Comparison of ENCODE assay signal across 27 cellular contexts in genomic region chr7:74219416-74219815, GRCh38. TPM values are rescaled to one million over a fixed set of nuclear protein-coding genes. Genes with fewer than 3 reads are reported as not detected.
DNase-seq lines count a peak whose midpoint lies in the region; ATAC-seq, FAIRE-seq and TF ChIP-seq lines count a peak whose summit lies in the region.
"Had no signal": no experiment of that assay in that cellular context is flagged by ENCODE, and none has a peak within 500 bp of the region (broad histone marks: within the 10 kb centered on the region; RNA-seq: fewer than 3 reads in every experiment).

No MANE protein-coding gene starts in this region.

- H2AK5ac ChIP-seq in neuronal stem cell (ENCODE audit: low read depth, low read length): peak overlapping the region; percentile 75

- H3K27me3 ChIP-seq in DOHH2 (ENCODE audit: control insufficient read depth, low read length) (no peaks in the 10 kb centered on the region), HL-60 (ENCODE audit: insufficient read depth, poor library complexity, severe bottlenecking) (no peaks in the 10 kb centered on the region), GM12878 (replicated peaks in 1 of 2; ENCODE audit: control insufficient read depth in 2 of 2, insufficient read depth in 2 of 2, low read length in 1 of 2) (no peaks in the 10 kb centered on the region), neuronal stem cell (ENCODE audit: control insufficient read depth in 3 of 3, insufficient read depth in 3 of 3, low read depth in 1 of 3, low read length in 3 of 3) (no peaks in the 10 kb centered on the region)
- H3K27me3 ChIP-seq: colonic mucosa, upper lobe of right lung had no signal

- CTCF ChIA-PET in GM12878 (lab: Yijun Ruan, JAX): interaction anchor here (2.4 kb wide), 1 partner anchor 13 kb away, joined by 17 read pairs; no protein-coding TSS in a partner anchor

- SMC1A ChIA-PET in GM12878 (lab: Charles Lee; ENCODE audit: uncharacterized antibody, unreplicated experiment): interaction anchor here (1.4 kb wide), 1 partner anchor 8 kb away, joined by 7 read pairs; no protein-coding TSS in a partner anchor

- no peak overlapping the region for H2BK120ac ChIP-seq in neuronal stem cell (ENCODE audit: low read depth, low read length)

- TF ChIP-seq CTCF in DOHH2 (IDR thresholded peaks at IDR 0.05; ENCODE audit: low read depth, low read length, poor library complexity, severe bottlenecking) (no peak), HL-60 (IDR thresholded peaks at IDR 0.05; ENCODE audit: insufficient read depth, low read length) (no peak), GM12878 (IDR thresholded peaks at IDR 0.05 in 2 of 3, conservative IDR thresholded peaks at IDR 0.05 in 1 of 3; ENCODE audit: control insufficient read depth in 2 of 3, extremely low read depth in 1 of 3, insufficient read depth in 1 of 3, low read depth in 3 of 3, low read length in 3 of 3) (no peak)

- no peak for FAIRE-seq in GM12878 (lab: Jason Lieb, UNC)
- FAIRE-seq: GM18507, small intestine had no signal

- in situ Hi-C loops in GM12878 (cut with MboI): no loop called here

- no peak overlapping the region for H2BK5ac ChIP-seq in neuronal stem cell (ENCODE audit: low read length)

- DNase-seq in HL-60 (ENCODE audit: low read depth in 1 of 2, low spot score in 1 of 2): no peak
- DNase-seq in GM12878 (ENCODE audit: low read depth, low spot score): no peak
- no peak for DNase-seq in neuronal stem cell (ENCODE audit: low spot score)
- DNase-seq in activated naive CD8-positive, alpha-beta T cell treated with anti-CD3 and anti-CD28 coated beads for 36 hours: no peak
- DNase-seq in NCI-H2029 treated with DMSO at 0.1 percent for 48 hours (lab: John Stamatoyannopoulos, UW): no peak
- DNase-seq in activated CD4-positive, alpha-beta T cell treated with anti-CD3 and anti-CD28 coated beads, Interleukin-2, amount 10 ng/mL, durations not matched to agents 24 days and 14 days: no peak
- DNase-seq in HCEC 1CT: no peak
- DNase-seq: activated CD4-positive, alpha-beta T cell treated with anti-CD3 and anti-CD28 coated beads for 48 hours; activated effector memory CD4-positive, alpha-beta T cell treated with Interleukin-2 at 50 U/mL for 16 hours; activated T-cell treated with anti-CD3 and anti-CD28 coated beads, Interleukin-2, amount 50 U/mL, for 1 hour; colonic mucosa; DMS79; effector memory CD4-positive, alpha-beta T cell; hippocampal formation; NCI-H1105; NCI-H187; NCI-H524; SIG-M5; small intestine; stimulated activated naive CD8-positive, alpha-beta T cell treated with anti-CD3 and anti-CD28 coated beads, Interleukin-15, Interleukin-2, amounts not matched to agents 100 U/mL and 50 U/mL, for 24 hours; upper lobe of right lung; WERI-Rb-1 had no signal

- H4K20me1 ChIP-seq in DOHH2 (ENCODE audit: control insufficient read depth, insufficient read depth, low read depth, low read length) (no peaks in the 10 kb centered on the region), GM12878 (ENCODE audit: control insufficient read depth, insufficient read depth) (no peaks in the 10 kb centered on the region)

- no peak overlapping the region for H3K4ac ChIP-seq in neuronal stem cell (ENCODE audit: low read length)

- no peak for TF ChIP-seq RAD21 in GM12878 (IDR thresholded peaks at IDR 0.05; ENCODE audit: insufficient read depth, low read depth, low read length)

- H4K8ac ChIP-seq in neuronal stem cell (ENCODE audit: low read depth, low read length): no peak overlapping the region

- no peak overlapping the region for H3K4me3 Mint-ChIP-seq in activated naive CD8-positive, alpha-beta T cell treated with anti-CD3 and anti-CD28 coated beads for 36 hours
- no peak overlapping the region for H3K4me3 Mint-ChIP-seq in activated CD4-positive, alpha-beta T cell treated with anti-CD3 and anti-CD28 coated beads, Interleukin-2, amount 10 ng/mL, durations not matched to agents 24 days and 14 days
- H3K4me3 Mint-ChIP-seq: neural crest cell had no signal

- no peaks in the 10 kb centered on the region for H3K27me3 Mint-ChIP-seq in activated naive CD8-positive, alpha-beta T cell treated with anti-CD3 and anti-CD28 coated beads for 36 hours
- no peaks in the 10 kb centered on the region for H3K27me3 Mint-ChIP-seq in activated CD4-positive, alpha-beta T cell treated with anti-CD3 and anti-CD28 coated beads, Interleukin-2, amount 10 ng/mL, durations not matched to agents 24 days and 14 days
- H3K27me3 Mint-ChIP-seq: IgD-negative memory B cell had no signal

- H3K27ac Mint-ChIP-seq in activated naive CD8-positive, alpha-beta T cell treated with anti-CD3 and anti-CD28 coated beads for 36 hours: no peak overlapping the region
- no peak overlapping the region for H3K27ac Mint-ChIP-seq in activated CD4-positive, alpha-beta T cell treated with anti-CD3 and anti-CD28 coated beads, Interleukin-2, amount 10 ng/mL, durations not matched to agents 24 days and 14 days

- peaks cover 2% of the 10 kb centered on the region for H3K79me1 ChIP-seq in neuronal stem cell (ENCODE audit: low read depth, low read length)

- no peak overlapping the region for H2AFZ ChIP-seq in GM12878 (ENCODE audit: control insufficient read depth, low read depth, low read length)
- H2AFZ ChIP-seq in neuronal stem cell (ENCODE audit: low read length): no peak overlapping the region

- H3K14ac ChIP-seq in neuronal stem cell (ENCODE audit: low read length): peak overlapping the region; percentile 56

- 82% methylated on average over 11 of the region's 11 CpGs for WGBS in GM12878 (ENCODE audit: insufficient coverage, insufficient replicate concordance, low lambda C conversion rate, missing lambda C conversion rate)
- no CpG with 5 or more reads among the region's 11 CpGs for WGBS in neuronal stem cell (ENCODE audit: extremely low coverage in 2 of 2, insufficient read length in 2 of 2, insufficient replicate concordance in 1 of 2), 2 donors

- peak overlapping the region; percentile 43 for H3K23ac ChIP-seq in neuronal stem cell (ENCODE audit: low read depth, low read length, poor library complexity)

- no peak overlapping the region for H2BK15ac ChIP-seq in neuronal stem cell (ENCODE audit: low read length)

- no peak overlapping the region for H3K9ac ChIP-seq in GM12878 (ENCODE audit: control insufficient read depth, insufficient read depth, low read length)
- H3K9ac ChIP-seq in neuronal stem cell (ENCODE audit: low read depth, low read length, poor library complexity): no peak overlapping the region

- peak overlapping the region; percentile 35 for H3K18ac ChIP-seq in neuronal stem cell (ENCODE audit: low read length)

- H3F3A ChIP-seq in DOHH2 (ENCODE audit: control insufficient read depth, insufficient read depth): peaks cover 38% of the 10 kb centered on the region

- H4K91ac ChIP-seq in neuronal stem cell (ENCODE audit: low read depth, low read length, poor library complexity): no peak overlapping the region

- peaks cover 8% of the 10 kb centered on the region for H3K36me3 Mint-ChIP-seq in activated naive CD8-positive, alpha-beta T cell treated with anti-CD3 and anti-CD28 coated beads for 36 hours
- H3K36me3 Mint-ChIP-seq in activated CD4-positive, alpha-beta T cell treated with anti-CD3 and anti-CD28 coated beads, Interleukin-2, amount 10 ng/mL, durations not matched to agents 24 days and 14 days (ENCODE audit: low read depth): peaks cover 9% of the 10 kb centered on the region

- no peak for ATAC-seq in GM12878
- ATAC-seq: stimulated activated naive CD8-positive, alpha-beta T cell treated with anti-CD3 and anti-CD28 coated beads, Interleukin-15, Interleukin-2, amounts not matched to agents 100 U/mL and 50 U/mL, for 24 hours; upper lobe of right lung had no signal

- peak; percentile 64 for TF ChIP-seq POLR2A in GM12878 (IDR thresholded peaks at IDR 0.05; ENCODE audit: low read depth, low read length)

- RAD21 ChIA-PET in GM12878 (lab: Charles Lee; ENCODE audit: unreplicated experiment): interaction anchor here (1.3 to 1.4 kb wide), 2 partner anchors 12 to 22 kb away, joined by 3 read pairs; no protein-coding TSS in a partner anchor

- H3K4me2 ChIP-seq in DOHH2 (ENCODE audit: low read length) (peak overlapping the region; percentile 34), GM12878 (ENCODE audit: control insufficient read depth, insufficient read depth) (no peak overlapping the region), neuronal stem cell (ENCODE audit: insufficient read depth, low read length, poor library complexity, severe bottlenecking) (no peak overlapping the region)

- H3K4me1 Mint-ChIP-seq in activated naive CD8-positive, alpha-beta T cell treated with anti-CD3 and anti-CD28 coated beads for 36 hours: peaks cover 16% of the 10 kb centered on the region
- H3K4me1 Mint-ChIP-seq in activated CD4-positive, alpha-beta T cell treated with anti-CD3 and anti-CD28 coated beads, Interleukin-2, amount 10 ng/mL, durations not matched to agents 24 days and 14 days: peaks cover 23% of the 10 kb centered on the region
- H3K4me1 Mint-ChIP-seq: neural crest cell had no signal

- H2BK12ac ChIP-seq in neuronal stem cell (ENCODE audit: low read length): no peak overlapping the region

- H3K9me2 ChIP-seq in DOHH2 (replicated peaks; ENCODE audit: control insufficient read depth, low read length): no peaks in the 10 kb centered on the region

- intact Hi-C loops in GM12878 (cut with micrococcal nuclease; ENCODE audit: unreplicated experiment): loop anchor here (5.0 kb wide), 1 partner anchor 33 kb away; the partner anchor contains the start of gene RFC2
- intact Hi-C loops in activated CD4-positive, alpha-beta T cell treated with anti-CD3 and anti-CD28 coated beads, Interleukin-2, amount 10 ng/mL, durations not matched to agents 24 days and 14 days (cut with micrococcal nuclease): no loop called here

- H3K27ac ChIP-seq in DOHH2 (ENCODE audit: low read depth, low read length) (peak overlapping the region; percentile 92), HL-60 (replicated peaks) (peak overlapping the region; percentile 91), GM12878 (ENCODE audit: control insufficient read depth, insufficient read depth) (peak overlapping the region; percentile 50), neuronal stem cell (replicated peaks; ENCODE audit: low read length) (no peak overlapping the region)
- H3K27ac ChIP-seq: C4-2B, colonic mucosa, upper lobe of right lung, WERI-Rb-1 had no signal

- peaks cover 5% of the 10 kb centered on the region for H3K9me3 Mint-ChIP-seq in activated naive CD8-positive, alpha-beta T cell treated with anti-CD3 and anti-CD28 coated beads for 36 hours
- H3K9me3 Mint-ChIP-seq in activated CD4-positive, alpha-beta T cell treated with anti-CD3 and anti-CD28 coated beads, Interleukin-2, amount 10 ng/mL, durations not matched to agents 24 days and 14 days: no peaks in the 10 kb centered on the region
- H3K9me3 Mint-ChIP-seq: neural crest cell had no signal

- H3K9me3 ChIP-seq in DOHH2 (ENCODE audit: control insufficient read depth, insufficient read depth, low read length) (no peaks in the 10 kb centered on the region), GM12878 (replicated peaks; ENCODE audit: control insufficient read depth, insufficient read depth, low read length) (no peaks in the 10 kb centered on the region; the same call in 2 of the 3 replicates), neuronal stem cell (replicated peaks in 1 of 2; ENCODE audit: control insufficient read depth in 2 of 2, insufficient read depth in 1 of 2, low read depth in 1 of 2, low read length in 2 of 2) (no peaks in the 10 kb centered on the region)
- H3K9me3 ChIP-seq: colonic mucosa, upper lobe of right lung had no signal

- H3K36me3 ChIP-seq in DOHH2 (ENCODE audit: control insufficient read depth, low read length) (peaks cover 81% of the 10 kb centered on the region), GM12878 (ENCODE audit: control insufficient read depth in 2 of 2, insufficient read depth in 2 of 2, low read length in 1 of 2) (peaks cover 25 to 43% of the 10 kb centered on the region in 2 experiments), neuronal stem cell (replicated peaks in 1 of 2; ENCODE audit: control insufficient read depth in 2 of 2, insufficient read depth in 2 of 2, low read length in 2 of 2) (peaks cover 0 to 3% of the 10 kb centered on the region in 2 donors)
- H3K36me3 ChIP-seq: colonic mucosa, upper lobe of right lung had no signal

- H3K4me1 ChIP-seq in DOHH2 (ENCODE audit: control insufficient read depth, low read length) (peaks cover 86% of the 10 kb centered on the region), GM12878 (ENCODE audit: control insufficient read depth, insufficient read depth, low read length) (peaks cover 40% of the 10 kb centered on the region), neuronal stem cell (ENCODE audit: control insufficient read depth in 2 of 2, insufficient read depth in 1 of 2, low read depth in 1 of 2, low read length in 2 of 2) (peaks cover 0 to 2% of the 10 kb centered on the region in 2 donors)
- H3K4me1 ChIP-seq: colonic mucosa had no signal

- H3K79me2 ChIP-seq in DOHH2 (ENCODE audit: control insufficient read depth, low read length): peaks cover 30% of the 10 kb centered on the region
- peaks cover 40% of the 10 kb centered on the region for H3K79me2 ChIP-seq in GM12878 (ENCODE audit: control insufficient read depth, insufficient read depth, low read length)

- no TSS peak for BruUV-seq in GM12878 (replicated peaks; lab: Mats Ljungman, UMichigan)

- POLR2A ChIA-PET in GM12878 (lab: Charles Lee): interaction anchor here (1.1 to 2.3 kb wide), 3 partner anchors 8 to 11 kb away, joined by 3 to 11 read pairs (median 8); partner anchors contain the start of gene LAT2

- no peak for TF ChIP-seq EP300 in GM12878 (IDR thresholded peaks at IDR 0.05; ENCODE audit: borderline replicate concordance in 1 of 2, control insufficient read depth in 1 of 2, low read depth in 2 of 2, low read length in 2 of 2)

- H3K4me3 ChIP-seq in DOHH2 (ENCODE audit: low read length) (no peak overlapping the region), HL-60 (replicated peaks; ENCODE audit: insufficient read depth, low read length) (no peak overlapping the region), GM12878 (no peak overlapping the region), neuronal stem cell (ENCODE audit: low read length in 2 of 2) (no peak overlapping the region)
- H3K4me3 ChIP-seq: colonic mucosa, upper lobe of right lung had no signal

RNA-seq across cellular contexts. Expression of gene LAT2, which starts 9.6 kb away (rescaled TPM):
- total RNA-seq in GM12878 (2013; cell fraction: nucleolus; rRNA removed): 220 and 226 TPM in 2 replicates
- total RNA-seq in GM12878 (2014; rRNA removed) (205 and 218 TPM in 2 replicates), GM12878 (2014; rRNA removed; fragmentation: Illumina TruSeq; extraction: Trizol) (162 and 166 TPM in 2 replicates), GM12878 (2021) (217 TPM in 2 replicates)
- 90.0 TPM for polyA plus RNA-seq in GM12878 (2011; ENCODE audit: low read depth)
- polyA plus RNA-seq in GM12878 (2011; rRNA removed) (124 and 153 TPM in 2 replicates), GM12878 (2014; fragmentation: Illumina TruSeq; extraction: Trizol) (104 and 177 TPM in 2 replicates), GM12878 (2014; fragmentation: Nextera tagmentation; extraction: Ambion mirVana) (10 to 100 TPM; 33.4 to 48.7 TPM), GM12878 (2014; rRNA removed) (242 and 276 TPM in 2 replicates), GM12878 (2016; fragmentation: Nextera tagmentation; extraction: Ambion mirVana) (100 to 1,000 TPM; 195 to 218 TPM)
- polyA plus RNA-seq in GM12878 (2011; cell fraction: cytosol; rRNA removed): 144 and 171 TPM in 2 replicates
- 154 and 158 TPM in 2 replicates for polyA plus RNA-seq in GM12878 (2011; cell fraction: nucleus; rRNA removed)
- 148 and 154 TPM in 2 replicates for polyA plus RNA-seq in GM12878 (2012)
- 76.4 and 144 TPM in 2 replicates for polyA minus RNA-seq in GM12878 (2011; rRNA and poly(A)+ RNA removed)
- 40.3 and 41.0 TPM in 2 replicates for polyA minus RNA-seq in GM12878 (2011; cell fraction: cytosol; rRNA and poly(A)+ RNA removed)
- 59.7 and 105 TPM in 2 replicates for polyA minus RNA-seq in GM12878 (2011; cell fraction: nucleus; rRNA and poly(A)+ RNA removed)
- 0.03 TPM for polyA plus RNA-seq in neuronal stem cell (2013, experiment 1 of 2)
- polyA plus RNA-seq in neuronal stem cell (2013, experiment 2 of 2): 0.10 TPM
- total RNA-seq in activated naive CD8-positive, alpha-beta T cell treated with anti-CD3 and anti-CD28 coated beads for 36 hours: 1 to 10 TPM; 2.6 to 3.2 TPM
- 13.8 and 16.9 TPM in 2 replicates for total RNA-seq in activated CD4-positive, alpha-beta T cell treated with anti-CD3 and anti-CD28 coated beads, Interleukin-2, amount 10 ng/mL, durations not matched to agents 24 days and 14 days

RNA-seq across cellular contexts. Expression of gene RFC2, which starts 34.8 kb away (rescaled TPM):
- 17.6 and 17.8 TPM in 2 replicates for total RNA-seq in GM12878 (2013; cell fraction: nucleolus; rRNA removed)
- 95.3 and 95.8 TPM in 2 replicates for total RNA-seq in GM12878 (2014; rRNA removed)
- 87.5 and 91.9 TPM in 2 replicates for total RNA-seq in GM12878 (2014; rRNA removed; fragmentation: Illumina TruSeq; extraction: Trizol)
- total RNA-seq in GM12878 (2021): 73.3 and 73.5 TPM in 2 replicates
- polyA plus RNA-seq in GM12878 (2011; ENCODE audit: low read depth): 29.8 TPM
- polyA plus RNA-seq in GM12878 (2011; rRNA removed): 47.0 and 69.3 TPM in 2 replicates
- polyA plus RNA-seq in GM12878 (2011; cell fraction: cytosol; rRNA removed): 67.8 and 85.5 TPM in 2 replicates
- 18.8 and 27.6 TPM in 2 replicates for polyA plus RNA-seq in GM12878 (2011; cell fraction: nucleus; rRNA removed)
- 37.5 and 41.6 TPM in 2 replicates for polyA plus RNA-seq in GM12878 (2012)
- 108 and 121 TPM in 2 replicates for polyA plus RNA-seq in GM12878 (2014; fragmentation: Illumina TruSeq; extraction: Trizol)
- 10 to 100 TPM; 25.8 to 45.2 TPM for polyA plus RNA-seq in GM12878 (2014; fragmentation: Nextera tagmentation; extraction: Ambion mirVana)
- 89.9 and 92.7 TPM in 2 replicates for polyA plus RNA-seq in GM12878 (2014; rRNA removed)
- 100 to 1,000 TPM; 135 to 145 TPM for polyA plus RNA-seq in GM12878 (2016; fragmentation: Nextera tagmentation; extraction: Ambion mirVana)
- 85.6 and 92.8 TPM in 2 replicates for polyA minus RNA-seq in GM12878 (2011; rRNA and poly(A)+ RNA removed)
- polyA minus RNA-seq in GM12878 (2011; cell fraction: cytosol; rRNA and poly(A)+ RNA removed): 34.7 and 43.0 TPM in 2 replicates
- polyA minus RNA-seq in GM12878 (2011; cell fraction: nucleus; rRNA and poly(A)+ RNA removed): 12.7 and 23.5 TPM in 2 replicates
- polyA plus RNA-seq in neuronal stem cell (2013, experiment 1 of 2): 48.8 TPM
- 48.1 TPM for polyA plus RNA-seq in neuronal stem cell (2013, experiment 2 of 2)
- total RNA-seq in activated naive CD8-positive, alpha-beta T cell treated with anti-CD3 and anti-CD28 coated beads for 36 hours: 100 to 1,000 TPM; 111 to 112 TPM
- total RNA-seq in activated CD4-positive, alpha-beta T cell treated with anti-CD3 and anti-CD28 coated beads, Interleukin-2, amount 10 ng/mL, durations not matched to agents 24 days and 14 days: 88.0 and 94.7 TPM in 2 replicates

RNA-seq across cellular contexts. Expression of gene EIF4H, which starts 45.3 kb away (rescaled TPM):
- total RNA-seq in GM12878 (2013; cell fraction: nucleolus; rRNA removed): 153 and 162 TPM in 2 replicates
- total RNA-seq in GM12878 (2014; rRNA removed) (255 and 283 TPM in 2 replicates), GM12878 (2014; rRNA removed; fragmentation: Illumina TruSeq; extraction: Trizol) (241 and 253 TPM in 2 replicates), GM12878 (2021) (320 and 334 TPM in 2 replicates)
- 149 TPM for polyA plus RNA-seq in GM12878 (2011; ENCODE audit: low read depth)
- polyA plus RNA-seq in GM12878 (2011; rRNA removed) (402 and 443 TPM in 2 replicates), GM12878 (2014; fragmentation: Illumina TruSeq; extraction: Trizol) (162 and 253 TPM in 2 replicates), GM12878 (2014; fragmentation: Nextera tagmentation; extraction: Ambion mirVana) (10 to 100 TPM in 1 of 2 experiments, 1 to 10 TPM in 1; 9.9 to 23.8 TPM), GM12878 (2014; rRNA removed) (330 and 336 TPM in 2 replicates), GM12878 (2016; fragmentation: Nextera tagmentation; extraction: Ambion mirVana) (100 to 1,000 TPM; 262 to 286 TPM)
- polyA plus RNA-seq in GM12878 (2011; cell fraction: cytosol; rRNA removed): 430 and 438 TPM in 2 replicates
- 255 and 292 TPM in 2 replicates for polyA plus RNA-seq in GM12878 (2011; cell fraction: nucleus; rRNA removed)
- polyA plus RNA-seq in GM12878 (2012): 267 and 268 TPM in 2 replicates
- 256 and 304 TPM in 2 replicates for polyA minus RNA-seq in GM12878 (2011; rRNA and poly(A)+ RNA removed)
- polyA minus RNA-seq in GM12878 (2011; cell fraction: cytosol; rRNA and poly(A)+ RNA removed): 121 and 139 TPM in 2 replicates
- 67.6 and 79.7 TPM in 2 replicates for polyA minus RNA-seq in GM12878 (2011; cell fraction: nucleus; rRNA and poly(A)+ RNA removed)
- polyA plus RNA-seq in neuronal stem cell (2013, experiment 1 of 2): 230 TPM
- 234 TPM for polyA plus RNA-seq in neuronal stem cell (2013, experiment 2 of 2)
- total RNA-seq in activated naive CD8-positive, alpha-beta T cell treated with anti-CD3 and anti-CD28 coated beads for 36 hours: 100 to 1,000 TPM; 423 to 428 TPM
- 384 and 389 TPM in 2 replicates for total RNA-seq in activated CD4-positive, alpha-beta T cell treated with anti-CD3 and anti-CD28 coated beads, Interleukin-2, amount 10 ng/mL, durations not matched to agents 24 days and 14 days
